Comparison of ENCODE assay signal across 19 cellular contexts in genomic region chr10:30832727-30833624, GRCh38.
DNase-seq lines count a peak whose midpoint lies in the region; ATAC-seq, FAIRE-seq and TF ChIP-seq lines count a peak whose summit lies in the region.
"Had no signal": no experiment of that assay in that cellular context is flagged by ENCODE, and none has a peak within 500 bp of the region (broad histone marks: within the 10 kb centered on the region; RNA-seq: fewer than 3 reads in every experiment).

No MANE protein-coding gene starts in this region.

- H3K9ac ChIP-seq in DND-41 (ENCODE audit: low read depth, low read length) (no peak overlapping the region), rectal smooth muscle tissue (ENCODE audit: low read length) (no peak overlapping the region)

- peak; percentile 33; the same call in 1 of the 3 replicates for ATAC-seq in DND-41 (ENCODE audit: insufficient read depth, low read depth)
- no peak for ATAC-seq in GM21447 (IDR thresholded peaks at IDR 0.05; ENCODE audit: unreplicated experiment)
- ATAC-seq in HG03432 (IDR thresholded peaks at IDR 0.05; ENCODE audit: unreplicated experiment) = no peak

- no peaks in the 10 kb centered on the region for H3K36me3 ChIP-seq in DND-41 (ENCODE audit: insufficient read depth, low read length)
- H3K36me3 ChIP-seq in rectal smooth muscle tissue (ENCODE audit: control insufficient read depth, insufficient read depth, low read length) = no peaks in the 10 kb centered on the region

- no peak overlapping the region for H2AFZ ChIP-seq in DND-41 (ENCODE audit: low read depth, low read length)

- H4K20me1 ChIP-seq in DND-41 (ENCODE audit: insufficient read depth, low read length) = no peaks in the 10 kb centered on the region

- no peaks in the 10 kb centered on the region for H3K79me2 ChIP-seq in DND-41 (ENCODE audit: insufficient read depth, low read length)

- no peak overlapping the region for H3K4me2 ChIP-seq in DND-41 (ENCODE audit: insufficient read depth, low read length)

- no peaks in the 10 kb centered on the region for H3K9me3 ChIP-seq in DND-41 (ENCODE audit: insufficient read depth, low read length, severe bottlenecking)

- H3K4me3 ChIP-seq in DND-41 (ENCODE audit: low read depth in 1 of 2, low read length in 2 of 2) (no peak overlapping the region), rectal smooth muscle tissue (ENCODE audit: low read length) (no peak overlapping the region)

- H3K27ac ChIP-seq in DND-41 (ENCODE audit: low read length) (no peak overlapping the region), rectal smooth muscle tissue (ENCODE audit: low read depth, low read length) (peak overlapping the region; percentile 33)
- H3K27ac ChIP-seq: RWPE1 had no signal

- H3K27me3 ChIP-seq in DND-41 (ENCODE audit: insufficient read depth, low read length, poor library complexity) = no peaks in the 10 kb centered on the region
- H3K27me3 ChIP-seq in rectal smooth muscle tissue (ENCODE audit: control insufficient read depth, insufficient read depth, low read length) = no peaks in the 10 kb centered on the region

- no peak for TF ChIP-seq CTCF in DND-41 (IDR thresholded peaks at IDR 0.05; ENCODE audit: borderline replicate concordance, extremely low read depth, low read length, poor library complexity, severe bottlenecking)

- no peaks in the 10 kb centered on the region for H3K4me1 ChIP-seq in DND-41 (ENCODE audit: insufficient read depth, low read length)
- peaks cover 4% of the 10 kb centered on the region for H3K4me1 ChIP-seq in rectal smooth muscle tissue (ENCODE audit: control insufficient read depth, insufficient read depth, low read length)

- FAIRE-seq in HTR-8/SVneo (lab: Jason Lieb, UNC) = no peak

- no peak for DNase-seq in DND-41
- DNase-seq in RPMI7951 (ENCODE audit: low read depth) = peak; percentile 61
- peak; percentile 88 for DNase-seq in left kidney (ENCODE audit: low read depth, low spot score)
- no peak for DNase-seq in activated CD4-positive, alpha-beta T cell treated with anti-CD3 and anti-CD28 coated beads for 4 hours
- no peak for DNase-seq in HTR-8/SVneo (ENCODE audit: insufficient read length, low spot score)
- DNase-seq: AML-193, DMS79 treated with DMSO at 0.1 percent for 48 hours, GDM1, GOT3, HFFc6, Kasumi-1, NCI-H1417 treated with DMSO at 0.1 percent for 48 hours, NCI-H2029, NCI-H526, OCI-M1 had no signal

Comparison
In these comparisons a context has a peak if more than half of its experiments do, and no peak if none do; other contexts are left out.
1. DNase-seq: peak in RPMI7951 (single experiment) and left kidney (single experiment); none in DND-41 (single experiment), activated CD4-positive, alpha-beta T cell treated with anti-CD3 and anti-CD28 coated beads for 4 hours (0 of 2) and HTR-8/SVneo (single experiment).